ENCODE assay signal across 1 cellular context in the genomic region with DNA sequence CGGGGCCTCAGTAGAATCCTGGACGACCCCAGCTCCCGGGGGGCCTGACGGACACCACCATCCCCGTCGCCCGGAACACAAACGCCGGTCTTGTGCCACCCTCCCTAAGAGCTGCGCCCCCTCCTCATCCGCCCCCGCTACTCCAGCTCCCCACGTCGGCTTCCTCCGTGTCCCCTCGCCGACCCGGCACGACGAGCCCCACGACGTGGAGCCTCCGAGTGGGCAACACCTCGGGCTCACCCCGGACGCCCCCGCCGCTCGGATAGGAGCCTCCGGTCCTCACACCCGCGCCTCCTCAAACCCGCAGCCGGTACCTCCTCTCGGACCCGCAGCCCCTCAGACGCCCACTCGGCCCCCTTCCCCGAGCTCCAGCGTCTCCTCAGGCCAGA.
TF ChIP-seq lines count a peak whose summit lies in the region.

No MANE protein-coding gene starts in this region.

TF ChIP-seq in GM12878, 131 proteins besides CTCF, POLR2A, EP300 and RAD21 (continued from another document):
- TF ChIP-seq IKZF1 (conservative IDR thresholded peaks at IDR 0.05): peak; percentile 12; the same call in 1 of the 2 replicates
- TF ChIP-seq BACH1 (IDR thresholded peaks at IDR 0.05; ENCODE audit: borderline replicate concordance): 0 out of 2 replicates have a peak, but pooled peaks have one; percentile 39
- 0 out of 2 replicates have a peak, but pooled peaks have one; percentile 29 for TF ChIP-seq GATAD2B (conservative IDR thresholded peaks at IDR 0.05; ENCODE audit: low read depth)
- peak in 1 of 2 experiments; percentile 54; a peak in 2 of 3 replicates for TF ChIP-seq EGR1 (IDR thresholded peaks at IDR 0.05; ENCODE audit: borderline replicate concordance in 1 of 2, low read depth in 2 of 2, low read length in 2 of 2)
- TF ChIP-seq HDGF (IDR thresholded peaks at IDR 0.05): no peak
- no peak for TF ChIP-seq EZH2 (IDR thresholded peaks at IDR 0.05; ENCODE audit: borderline replicate concordance, control insufficient read depth, low read depth, low read length)
- 0 out of 2 replicates have a peak, but pooled peaks have one; percentile 20 for TF ChIP-seq DPF2 (IDR thresholded peaks at IDR 0.05)
